In genomic region chr5:10376530-10376929, GRCh38 we compare ENCODE assay signal across 21 cellular contexts. TPM values are rescaled to one million over a fixed set of nuclear protein-coding genes. Genes with fewer than 3 reads are reported as not detected.
DNase-seq lines count a peak whose midpoint lies in the region; ATAC-seq, FAIRE-seq and TF ChIP-seq lines count a peak whose summit lies in the region.
"Had no signal": no experiment of that assay in that cellular context is flagged by ENCODE, and none has a peak within 500 bp of the region (broad histone marks: within the 10 kb centered on the region; RNA-seq: fewer than 3 reads in every experiment).

No MANE protein-coding gene starts in this region.

- H3K27ac ChIP-seq in BLaER1 (no peak overlapping the region), K562 (ENCODE audit: extremely low read depth, low read depth, low read length) (no peak overlapping the region), pancreas (no peak overlapping the region), substantia nigra (ENCODE audit: low read depth, low read length, poor library complexity, severe bottlenecking) (no peak overlapping the region)
- H3K27ac ChIP-seq in CD8-positive, alpha-beta memory T cell (ENCODE audit: low read depth, low read length): no peak overlapping the region
- H3K27ac ChIP-seq: adrenal gland, cardiac muscle cell, transverse colon had no signal

- 96% methylated on average over 10 of the region's 10 CpGs for WGBS in K562 (ENCODE audit: insufficient coverage, low coverage, missing lambda C conversion rate)
- WGBS in pancreas, 2 donors: 71 to 73% methylated on average over 10 of the region's 10 CpGs

- no peaks in the 10 kb centered on the region for H3K9me3 Mint-ChIP-seq in CD8-positive, alpha-beta memory T cell
- H3K9me3 Mint-ChIP-seq: activated B cell treated with CpG ODN at 0.5 μM for 24 hours had no signal

- H3K9me3 ChIP-seq in BLaER1 (peaks cover 42% of the 10 kb centered on the region), K562 (replicated peaks; ENCODE audit: control insufficient read depth, insufficient read depth, low read depth, low read length) (0 out of 2 replicates have a peak, but pooled peaks cover 13% of the 10 kb centered on the region), mucosa of descending colon (no peaks in the 10 kb centered on the region), pancreas (no peaks in the 10 kb centered on the region)
- no peaks in the 10 kb centered on the region for H3K9me3 ChIP-seq in CD8-positive, alpha-beta memory T cell (ENCODE audit: low read length)
- H3K9me3 ChIP-seq: adrenal gland, Caco-2, transverse colon had no signal

- H3K36me3 Mint-ChIP-seq in CD8-positive, alpha-beta memory T cell: peaks cover 0 to 48% (median 7%) of the 10 kb centered on the region in 3 donors

- in situ Hi-C loops in K562 (cut with MboI): no loop called here

- CTCF ChIA-PET in CD8-positive, alpha-beta memory T cell (lab: Charles Lee): no interaction called here
- CTCF ChIA-PET in K562 (lab: Yijun Ruan, JAX; ENCODE audit: low intra/inter-chr PET ratio): no interaction called here

- no peak for TF ChIP-seq EP300 in K562 (IDR thresholded peaks at IDR 0.05; ENCODE audit: low read length)

- H3K4me3 Mint-ChIP-seq in CD8-positive, alpha-beta memory T cell: peak overlapping the region in 4 of 7 donors; percentile 24 to 61 (median 47)
- H3K4me3 Mint-ChIP-seq: activated B cell treated with CpG ODN at 0.5 μM for 24 hours had no signal

- peak overlapping the region; percentile 17; the same call in 1 of the 2 replicates for H3K4me2 ChIP-seq in BLaER1
- H3K4me2 ChIP-seq in K562 (ENCODE audit: insufficient read depth, low read length): no peak overlapping the region

- POLR2A ChIA-PET in CD8-positive, alpha-beta memory T cell (lab: Charles Lee): no interaction called here
- POLR2A ChIA-PET in K562 (lab: Yijun Ruan, JAX): interaction anchor here (0.9 to 1.7 kb wide), 3 partner anchors 9 to 24 kb away, joined by 3 read pairs; no protein-coding TSS in a partner anchor

- H3K4me1 ChIP-seq in BLaER1 (peaks cover 7% of the 10 kb centered on the region), K562 (replicated peaks in 1 of 2; ENCODE audit: control insufficient read depth in 2 of 2, insufficient read depth in 2 of 2, low read length in 2 of 2) (no peaks in the 10 kb centered on the region; a peak in 2 of 5 replicates), mucosa of descending colon (ENCODE audit: low read depth) (peaks cover 17% of the 10 kb centered on the region), pancreas (peaks cover 20 to 36% (median 21%) of the 10 kb centered on the region in 3 donors)
- H3K4me1 ChIP-seq in CD8-positive, alpha-beta memory T cell (ENCODE audit: insufficient read depth, low read length): peaks cover 25% of the 10 kb centered on the region

- H3K9me1 ChIP-seq in K562 (ENCODE audit: control insufficient read depth, insufficient read depth, low read length): no peaks in the 10 kb centered on the region

- BruUV-seq in K562 (replicated peaks; lab: Mats Ljungman, UMichigan): no TSS peak

- no peak for DNase-seq in CD8-positive, alpha-beta memory T cell
- DNase-seq in K562 (ENCODE audit: extremely low read depth in 1 of 4, low spot score in 3 of 4): no peak
- DNase-seq in mucosa of descending colon: no peak
- DNase-seq in H54 (ENCODE audit: insufficient read length, low spot score): no peak
- no peak for DNase-seq in pancreas
- no peak for DNase-seq in substantia nigra (lab: John Stamatoyannopoulos, UW)
- DNase-seq: activated B cell treated with CpG ODN at 0.5 μM for 24 hours; adrenal gland; dorsolateral prefrontal cortex; foreskin melanocyte; GM23248; Karpas-422; NCI-H1105; NCI-H526 treated with DMSO at 0.1 percent for 48 hours; stimulated activated CD4-positive, alpha-beta T cell treated with anti-CD3 and anti-CD28 coated beads, Interleukin-2, amount 100 ng/mL, for 24 hours; stimulated activated naive CD4-positive, alpha-beta T cell treated with Interleukin-2 at 50 U/mL for 16 hours; transverse colon had no signal

- no peak overlapping the region for H2AFZ ChIP-seq in K562 (ENCODE audit: low read depth, low read length)
- H2AFZ ChIP-seq: GM23248 had no signal

- TF ChIP-seq POLR2A in K562 (conservative IDR thresholded peaks at IDR 0.05): no peak
- no peak for TF ChIP-seq POLR2A in H54 (IDR thresholded peaks at IDR 0.05; ENCODE audit: low read depth, low read length)

- FAIRE-seq in K562 (lab: Jason Lieb, UNC) (no peak), H54 (lab: Jason Lieb, UNC) (no peak), pancreas (lab: Jason Lieb, UNC) (no peak)

- no peaks in the 10 kb centered on the region for H3K27me3 ChIP-seq in BLaER1
- H3K27me3 ChIP-seq in CD8-positive, alpha-beta memory T cell (ENCODE audit: insufficient read depth, low read length, poor library complexity, severe bottlenecking): no peaks in the 10 kb centered on the region
- H3K27me3 ChIP-seq in K562 (ENCODE audit: control insufficient read depth in 2 of 2, insufficient read depth in 2 of 2, low read length in 2 of 2): no peaks in the 10 kb centered on the region
- no peaks in the 10 kb centered on the region for H3K27me3 ChIP-seq in pancreas
- H3K27me3 ChIP-seq: adrenal gland, cardiac muscle cell, dorsolateral prefrontal cortex, transverse colon had no signal

- H3K4me1 Mint-ChIP-seq in CD8-positive, alpha-beta memory T cell: peaks cover 65 to 81% (median 73%) of the 10 kb centered on the region in 3 donors

- H4K20me1 ChIP-seq in BLaER1: peaks cover 100% of the 10 kb centered on the region
- H4K20me1 ChIP-seq in K562 (replicated peaks; ENCODE audit: control insufficient read depth, insufficient read depth, low read length): no peaks in the 10 kb centered on the region

- no peak for TF ChIP-seq RAD21 in K562 (CRISPR knock-in tag; conservative IDR thresholded peaks at IDR 0.05 in 1 of 2, IDR thresholded peaks at IDR 0.05 in 1 of 2)

- peaks cover 87% of the 10 kb centered on the region for H3K36me3 ChIP-seq in BLaER1
- peaks cover 3% of the 10 kb centered on the region for H3K36me3 ChIP-seq in CD8-positive, alpha-beta memory T cell (ENCODE audit: insufficient read depth, low read length)
- peaks cover 74% of the 10 kb centered on the region for H3K36me3 ChIP-seq in K562 (ENCODE audit: control insufficient read depth, insufficient read depth, low read length)
- H3K36me3 ChIP-seq in mucosa of descending colon (ENCODE audit: low read depth): no peaks in the 10 kb centered on the region
- H3K36me3 ChIP-seq in pancreas: peaks cover 0 to 10% (median 0%) of the 10 kb centered on the region in 3 donors

- H3K27ac Mint-ChIP-seq in CD8-positive, alpha-beta memory T cell: peak overlapping the region in 3 of 8 donors; percentile 30 to 80 (median 59)
- H3K27ac Mint-ChIP-seq: activated B cell treated with CpG ODN at 0.5 μM for 24 hours had no signal

- no peak overlapping the region for H3K4me3 ChIP-seq in BLaER1
- no peak overlapping the region for H3K4me3 ChIP-seq in CD8-positive, alpha-beta memory T cell (ENCODE audit: low read length)
- H3K4me3 ChIP-seq in K562: no peak overlapping the region
- no peak overlapping the region for H3K4me3 ChIP-seq in mucosa of descending colon
- no peak overlapping the region for H3K4me3 ChIP-seq in pancreas
- H3K4me3 ChIP-seq: adrenal gland, cardiac muscle cell, dorsolateral prefrontal cortex, GM23248, transverse colon had no signal

- ATAC-seq in K562: peak; percentile 48
- ATAC-seq in mucosa of descending colon: peak; percentile 28
- no peak for ATAC-seq in pancreas
- ATAC-seq: left lobe of liver had no signal

- H3K27me3 Mint-ChIP-seq in CD8-positive, alpha-beta memory T cell: peaks cover 0 to 2% of the 10 kb centered on the region in 2 donors
- H3K27me3 Mint-ChIP-seq: activated B cell treated with CpG ODN at 0.5 μM for 24 hours had no signal

- peaks cover 91% of the 10 kb centered on the region for H3K79me2 ChIP-seq in K562 (ENCODE audit: control insufficient read depth, insufficient read depth, low read length)

- TF ChIP-seq CTCF in K562 (IDR thresholded peaks at IDR 0.05 in 2 of 3, conservative IDR thresholded peaks at IDR 0.05 in 1 of 3; ENCODE audit: insufficient read depth in 2 of 3, low read depth in 1 of 3, low read length in 3 of 3): no peak
- no peak for TF ChIP-seq CTCF in mucosa of descending colon (IDR thresholded peaks at IDR 0.05)
- TF ChIP-seq CTCF in pancreas (IDR thresholded peaks at IDR 0.05): no peak

- intact Hi-C loops in K562 (cut with micrococcal nuclease) (no loop called here), mucosa of descending colon (cut with DNase I, micrococcal nuclease) (no loop called here), pancreas (cut with DNase I) (no loop called here)

- H3K9ac ChIP-seq in BLaER1 (no peak overlapping the region), K562 (ENCODE audit: insufficient read depth in 1 of 2, low read depth in 2 of 2, low read length in 2 of 2) (no peak overlapping the region)
- H3K9ac ChIP-seq: GM23248 had no signal

RNA-seq across cellular contexts. Expression of gene MARCHF6, which starts 23.0 kb away (rescaled TPM):
- total RNA-seq in CD8-positive, alpha-beta memory T cell: 100 to 1,000 TPM; 103 to 110 TPM
- 54.2 TPM for polyA plus RNA-seq in CD8-positive, alpha-beta memory T cell
- 561 and 734 TPM in 2 replicates for total RNA-seq in K562 (2011; cell fraction: chromatin; rRNA removed; ENCODE audit: low replicate concordance)
- total RNA-seq in K562 (2011; cell fraction: nucleolus; rRNA removed): 300 and 404 TPM in 2 replicates
- total RNA-seq in K562 (2011; cell fraction: nucleoplasm; rRNA removed): 460 and 488 TPM in 2 replicates
- 68.1 and 82.1 TPM in 2 replicates for total RNA-seq in K562 (2014; rRNA removed)
- total RNA-seq in K562 (2014; rRNA removed; fragmentation: Illumina TruSeq; extraction: Trizol): 110 and 145 TPM in 2 replicates
- 73.8 and 74.1 TPM in 2 replicates for total RNA-seq in K562 (2015; rRNA removed; fragmentation: Illumina TruSeq; extraction: Trizol)
- 173 and 197 TPM in 2 replicates for total RNA-seq in K562 (2021)
- polyA plus RNA-seq in K562 (2011; rRNA removed): 363 and 456 TPM in 2 replicates
- polyA plus RNA-seq in K562 (2011; cell fraction: cytosol; rRNA removed): 108 and 266 TPM in 2 replicates
- 690 and 1,115 TPM in 2 replicates for polyA plus RNA-seq in K562 (2011; cell fraction: nucleus; rRNA removed)
- polyA plus RNA-seq in K562 (2012): 113 TPM in 2 replicates
- 97.2 and 107 TPM in 2 replicates for polyA plus RNA-seq in K562 (2014; fragmentation: Illumina TruSeq; extraction: Trizol)
- polyA plus RNA-seq in K562 (2014; fragmentation: Nextera tagmentation; extraction: Ambion mirVana): 100 to 1,000 TPM; 170 to 176 TPM
- polyA plus RNA-seq in K562 (2014; rRNA removed): 113 and 116 TPM in 2 replicates
- 714 and 809 TPM in 2 replicates for polyA minus RNA-seq in K562 (2011; rRNA and poly(A)+ RNA removed)
- polyA minus RNA-seq in K562 (2011; cell fraction: cytosol; rRNA and poly(A)+ RNA removed): 187 and 222 TPM in 2 replicates
- 218 and 284 TPM in 2 replicates for polyA minus RNA-seq in K562 (2011; cell fraction: nucleus; rRNA and poly(A)+ RNA removed)
- total RNA-seq in mucosa of descending colon: 100 to 1,000 TPM; 141 to 205 (median 165) TPM
- total RNA-seq in pancreas: 100 to 1,000 TPM in 1 of 6 donors, 10 to 100 TPM in 5; 72.4 to 105 (median 83.3) TPM
- polyA plus RNA-seq in pancreas: 10 to 100 TPM; 68.5 to 88.4 TPM

Comparison
In these comparisons a context has a peak if more than half of its experiments do, and no peak if none do; other contexts are left out.
1. ATAC-seq: peak in K562 (single experiment) and mucosa of descending colon (single experiment); none in pancreas (0 of 4).